In the genomic region with DNA sequence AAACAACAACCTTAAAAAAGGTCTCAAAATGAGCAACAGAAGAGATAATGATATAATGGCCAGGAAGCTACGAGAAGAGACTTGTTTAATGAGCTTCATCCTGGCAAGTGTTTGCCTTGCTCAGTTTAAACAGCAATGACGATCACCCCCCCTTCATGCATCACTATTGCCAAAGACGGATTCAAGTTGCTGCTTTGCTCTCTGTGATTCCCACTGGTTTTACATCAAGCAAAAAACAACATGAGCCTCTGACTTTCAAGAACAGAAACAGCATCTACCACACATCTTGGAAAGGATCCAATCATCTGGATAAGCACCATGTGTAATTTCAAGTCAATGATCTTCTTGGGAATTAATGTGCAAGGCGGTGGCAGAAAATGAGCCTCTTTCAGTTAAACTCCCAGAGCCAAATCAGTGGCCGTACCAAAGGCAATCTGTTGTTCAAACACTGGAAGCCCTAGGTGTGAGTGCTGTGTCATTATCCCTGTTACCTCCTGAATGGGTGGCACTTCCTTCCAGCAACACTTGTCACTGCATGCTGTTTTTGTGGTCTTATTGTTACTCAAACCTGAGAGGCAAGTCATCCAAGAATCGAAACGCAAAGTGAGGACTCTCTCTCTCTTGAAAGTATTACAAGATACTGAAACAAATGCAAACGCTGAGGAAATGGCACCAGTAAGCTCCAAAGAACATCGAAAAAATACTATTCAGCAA, we compare ENCODE assay signal across 1 cellular context.
A peak's percentile ranks its signal among the peaks of the same experiment; 100 is the strongest.
TF ChIP-seq lines count a peak whose summit lies in the region.

No MANE protein-coding gene starts in this region.

TF ChIP-seq in GM12878, 131 proteins besides CTCF, POLR2A, EP300 and RAD21 (continued from another document):
- TF ChIP-seq MEF2B (IDR thresholded peaks at IDR 0.05; ENCODE audit: partially characterized antibody, poor library complexity, severe bottlenecking) (no peak), STAT3 (IDR thresholded peaks at IDR 0.05; ENCODE audit: low read depth, low read length) (peak; percentile 77; the same call in 1 of the 2 replicates), ZNF622 (IDR thresholded peaks at IDR 0.05) (no peak), ZNF217 (IDR thresholded peaks at IDR 0.05) (peak; percentile 95), JUND (IDR thresholded peaks at IDR 0.05; ENCODE audit: low read depth, low read length) (0 out of 2 replicates have a peak, but pooled peaks have one; percentile 36), POU2F2 (IDR thresholded peaks at IDR 0.05; ENCODE audit: borderline replicate concordance, low read depth, low read length) (peak; percentile 88), ZZZ3 (IDR thresholded peaks at IDR 0.05; ENCODE audit: control insufficient read depth, insufficient read length, low read depth) (no peak), TCF12 (IDR thresholded peaks at IDR 0.05; ENCODE audit: low read depth, low read length) (peak; percentile 48; the same call in 1 of the 2 replicates), HDAC2 (IDR thresholded peaks at IDR 0.05) (no peak), IRF4 (IDR thresholded peaks at IDR 0.05; ENCODE audit: low read depth, low read length) (peak; percentile 96), FOXM1 (IDR thresholded peaks at IDR 0.05; ENCODE audit: low read depth, low read length) (peak; percentile 89; the same call in 1 of the 2 replicates), NFIC (IDR thresholded peaks at IDR 0.05; ENCODE audit: low read depth, low read length) (peak; percentile 91), NFYA (IDR thresholded peaks at IDR 0.05; ENCODE audit: borderline replicate concordance, low read depth, low read length) (no peak), CREB1 (IDR thresholded peaks at IDR 0.05; ENCODE audit: low read depth) (peak; percentile 43; the same call in 1 of the 2 replicates), NR2F1 (conservative IDR thresholded peaks at IDR 0.05) (0 out of 2 replicates have a peak, but pooled peaks have one; percentile 22), BACH1 (IDR thresholded peaks at IDR 0.05; ENCODE audit: borderline replicate concordance) (peak; percentile 36; the same call in 1 of the 2 replicates)
- TF ChIP-seq, protein P1, sequence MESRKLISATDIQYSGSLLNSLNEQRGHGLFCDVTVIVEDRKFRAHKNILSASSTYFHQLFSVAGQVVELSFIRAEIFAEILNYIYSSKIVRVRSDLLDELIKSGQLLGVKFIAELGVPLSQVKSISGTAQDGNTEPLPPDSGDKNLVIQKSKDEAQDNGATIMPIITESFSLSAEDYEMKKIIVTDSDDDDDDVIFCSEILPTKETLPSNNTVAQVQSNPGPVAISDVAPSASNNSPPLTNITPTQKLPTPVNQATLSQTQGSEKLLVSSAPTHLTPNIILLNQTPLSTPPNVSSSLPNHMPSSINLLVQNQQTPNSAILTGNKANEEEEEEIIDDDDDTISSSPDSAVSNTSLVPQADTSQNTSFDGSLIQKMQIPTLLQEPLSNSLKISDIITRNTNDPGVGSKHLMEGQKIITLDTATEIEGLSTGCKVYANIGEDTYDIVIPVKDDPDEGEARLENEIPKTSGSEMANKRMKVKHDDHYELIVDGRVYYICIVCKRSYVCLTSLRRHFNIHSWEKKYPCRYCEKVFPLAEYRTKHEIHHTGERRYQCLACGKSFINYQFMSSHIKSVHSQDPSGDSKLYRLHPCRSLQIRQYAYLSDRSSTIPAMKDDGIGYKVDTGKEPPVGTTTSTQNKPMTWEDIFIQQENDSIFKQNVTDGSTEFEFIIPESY (IDR thresholded peaks at IDR 0.05) = no peak
- TF ChIP-seq, protein P2, sequence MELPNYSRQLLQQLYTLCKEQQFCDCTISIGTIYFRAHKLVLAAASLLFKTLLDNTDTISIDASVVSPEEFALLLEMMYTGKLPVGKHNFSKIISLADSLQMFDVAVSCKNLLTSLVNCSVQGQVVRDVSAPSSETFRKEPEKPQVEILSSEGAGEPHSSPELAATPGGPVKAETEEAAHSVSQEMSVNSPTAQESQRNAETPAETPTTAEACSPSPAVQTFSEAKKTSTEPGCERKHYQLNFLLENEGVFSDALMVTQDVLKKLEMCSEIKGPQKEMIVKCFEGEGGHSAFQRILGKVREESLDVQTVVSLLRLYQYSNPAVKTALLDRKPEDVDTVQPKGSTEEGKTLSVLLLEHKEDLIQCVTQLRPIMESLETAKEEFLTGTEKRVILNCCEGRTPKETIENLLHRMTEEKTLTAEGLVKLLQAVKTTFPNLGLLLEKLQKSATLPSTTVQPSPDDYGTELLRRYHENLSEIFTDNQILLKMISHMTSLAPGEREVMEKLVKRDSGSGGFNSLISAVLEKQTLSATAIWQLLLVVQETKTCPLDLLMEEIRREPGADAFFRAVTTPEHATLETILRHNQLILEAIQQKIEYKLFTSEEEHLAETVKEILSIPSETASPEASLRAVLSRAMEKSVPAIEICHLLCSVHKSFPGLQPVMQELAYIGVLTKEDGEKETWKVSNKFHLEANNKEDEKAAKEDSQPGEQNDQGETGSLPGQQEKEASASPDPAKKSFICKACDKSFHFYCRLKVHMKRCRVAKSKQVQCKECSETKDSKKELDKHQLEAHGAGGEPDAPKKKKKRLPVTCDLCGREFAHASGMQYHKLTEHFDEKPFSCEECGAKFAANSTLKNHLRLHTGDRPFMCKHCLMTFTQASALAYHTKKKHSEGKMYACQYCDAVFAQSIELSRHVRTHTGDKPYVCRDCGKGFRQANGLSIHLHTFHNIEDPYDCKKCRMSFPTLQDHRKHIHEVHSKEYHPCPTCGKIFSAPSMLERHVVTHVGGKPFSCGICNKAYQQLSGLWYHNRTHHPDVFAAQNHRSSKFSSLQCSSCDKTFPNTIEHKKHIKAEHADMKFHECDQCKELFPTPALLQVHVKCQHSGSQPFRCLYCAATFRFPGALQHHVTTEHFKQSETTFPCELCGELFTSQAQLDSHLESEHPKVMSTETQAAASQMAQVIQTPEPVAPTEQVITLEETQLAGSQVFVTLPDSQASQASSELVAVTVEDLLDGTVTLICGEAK (IDR thresholded peaks at IDR 0.05; ENCODE audit: borderline replicate concordance) = no peak
TF ChIP-seq in GM12878: peak in this region for 39.
